Comparison of ENCODE assay signal across 1 cellular context in the genomic region with DNA sequence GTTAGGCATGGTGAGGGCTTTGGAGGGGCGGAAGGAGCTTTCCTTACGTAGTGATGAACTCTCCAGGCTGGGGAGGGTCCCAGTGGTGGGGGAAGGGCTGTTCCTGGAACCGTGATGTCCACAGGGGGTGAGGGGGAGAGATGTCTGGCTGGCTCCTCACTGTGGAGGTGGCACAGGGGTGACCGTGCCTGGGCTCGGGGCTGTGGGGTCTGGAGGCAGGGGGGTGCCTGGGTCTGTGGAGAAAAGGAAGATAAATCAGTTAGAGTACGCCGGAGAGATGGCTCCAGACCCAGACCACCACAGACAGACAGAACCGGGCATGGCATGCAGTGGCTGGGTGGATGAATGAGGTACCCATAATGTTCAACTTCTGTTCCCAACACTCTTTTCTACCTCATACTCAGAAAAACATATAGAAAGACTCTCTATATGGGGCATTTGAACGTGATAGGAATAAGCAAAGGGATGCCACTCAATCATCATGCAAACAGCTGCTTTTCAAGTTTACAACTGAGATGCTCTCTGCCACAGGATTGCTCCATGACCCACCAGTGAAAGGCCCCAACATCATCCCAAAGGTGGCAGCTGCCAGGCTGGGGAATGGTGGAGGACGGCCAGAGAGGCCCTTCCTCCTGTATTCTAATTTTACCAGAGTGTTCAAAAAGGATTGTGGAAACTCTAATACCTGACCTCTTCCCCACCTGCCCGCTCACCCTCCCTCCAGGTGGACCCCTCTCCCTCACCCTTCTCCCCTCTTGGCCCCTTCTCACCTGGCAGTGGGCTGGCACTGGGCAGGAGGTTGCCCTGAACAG.
TF ChIP-seq lines count a peak whose summit lies in the region.

No MANE protein-coding gene starts in this region.

TF ChIP-seq in endothelial cell of umbilical vein, 7 proteins besides CTCF, POLR2A, EP300 and RAD21:
- TF ChIP-seq POLR2AphosphoS5 (IDR thresholded peaks at IDR 0.05; ENCODE audit: insufficient read depth, low read depth, low read length) (peak; percentile 65), GATA2 (IDR thresholded peaks at IDR 0.05; ENCODE audit: insufficient read depth, insufficient read length, low read depth, low read length) (no peak)
